In genomic region chr7:108504576-108504975, GRCh38 we compare ENCODE assay signal across 2 cellular contexts. TPM values are rescaled to one million over a fixed set of nuclear protein-coding genes. Genes with fewer than 3 reads are reported as not detected.
"Had no signal": no experiment of that assay in that cellular context is flagged by ENCODE, and none has a peak within 500 bp of the region (broad histone marks: within the 10 kb centered on the region; RNA-seq: fewer than 3 reads in every experiment).

No MANE protein-coding gene starts in this region.

RNA-seq across cellular contexts. Expression of gene NRCAM, which starts 48.3 kb away (rescaled TPM):
- total RNA-seq: activated CD4-positive, alpha-beta T cell treated with anti-CD3 and anti-CD28 coated beads, Interleukin-2, amount 10 ng/mL, durations not matched to agents 24 days and 14 days; T-helper 17 cell had no signal
